Comparison of ENCODE assay signal across 8 cellular contexts in genomic region chr5:50665761-50666202, GRCh38. TPM values are rescaled to one million over a fixed set of nuclear protein-coding genes. Genes with fewer than 3 reads are reported as not detected.
A peak's percentile ranks its signal among the peaks of the same experiment; 100 is the strongest.
DNase-seq lines count a peak whose midpoint lies in the region; ATAC-seq and TF ChIP-seq lines count a peak whose summit lies in the region.
"Not testable (repeated sequence)": the region's sequence is repeated elsewhere in the genome, so short reads cannot be mapped to it uniquely, and the experiment has no call there.

No MANE protein-coding gene starts in this region.

- H3K4me1 ChIP-seq in GM23338 (ENCODE audit: insufficient read depth) (peaks cover 21% of the 10 kb centered on the region), OCI-LY1 (ENCODE audit: insufficient read depth, low read length, severe bottlenecking) (peaks cover 48% of the 10 kb centered on the region), mucosa of rectum (ENCODE audit: control insufficient read depth in 2 of 2, insufficient read depth in 2 of 2, low read length in 2 of 2) (peaks cover 2 to 11% of the 10 kb centered on the region in 2 donors)

- peak overlapping the region; percentile 95 for H3K27ac Mint-ChIP-seq in GM23338
- peak overlapping the region; percentile 95 for H3K27ac Mint-ChIP-seq in activated CD4-positive, alpha-beta memory T cell treated with anti-CD3 and anti-CD28 coated beads for 36 hours

- H3K4me2 ChIP-seq in GM23338 (peak overlapping the region; percentile 80), OCI-LY1 (ENCODE audit: low read length) (peak overlapping the region; percentile 96)

- H3K27me3 Mint-ChIP-seq in GM23338 (ENCODE audit: insufficient read depth, low read depth, poor library complexity) = peaks cover 20% of the 10 kb centered on the region
- not testable (repeated sequence) for H3K27me3 Mint-ChIP-seq in activated CD4-positive, alpha-beta memory T cell treated with anti-CD3 and anti-CD28 coated beads for 36 hours

- peaks cover 29% of the 10 kb centered on the region for H3K79me2 ChIP-seq in GM23338 (replicated peaks; ENCODE audit: insufficient read depth)
- H3K79me2 ChIP-seq in OCI-LY1 (ENCODE audit: insufficient read depth, low read length) = peaks cover 28% of the 10 kb centered on the region

- H3K9ac ChIP-seq in OCI-LY1 (ENCODE audit: low read length) = peak overlapping the region; percentile 88
- peak overlapping the region; percentile 63 to 91 for H3K9ac ChIP-seq in mucosa of rectum (ENCODE audit: low read depth in 1 of 2, low read length in 2 of 2)

- TF ChIP-seq CTCF in AG04449 (IDR thresholded peaks at IDR 0.05; ENCODE audit: insufficient read depth, low read length, missing control alignments); GM23338 (conservative IDR thresholded peaks at IDR 0.05; ENCODE audit: low read depth in 2 of 2); OCI-LY1 (IDR thresholded peaks at IDR 0.05; ENCODE audit: low read length); astrocyte of the cerebellum (IDR thresholded peaks at IDR 0.05; ENCODE audit: low read depth, low read length, missing control alignments); foreskin fibroblast (IDR thresholded peaks at IDR 0.05; ENCODE audit: low read depth, low read length): not testable (repeated sequence)

- H3K4me3 Mint-ChIP-seq in GM23338 = peak overlapping the region; percentile 90
- H3K4me3 Mint-ChIP-seq in activated CD4-positive, alpha-beta memory T cell treated with anti-CD3 and anti-CD28 coated beads for 36 hours = peak overlapping the region; percentile 84

- H3F3A ChIP-seq in GM23338 (replicated peaks; ENCODE audit: low read depth); OCI-LY1 (ENCODE audit: insufficient read depth, low read length): not testable (repeated sequence)

- H3K36me3 ChIP-seq in GM23338 (ENCODE audit: insufficient read depth); OCI-LY1 (ENCODE audit: insufficient read depth, low read length); mucosa of rectum (ENCODE audit: control insufficient read depth in 2 of 2, insufficient read depth in 2 of 2, low read length in 2 of 2): not testable (repeated sequence)

- not testable (repeated sequence) for ATAC-seq in GM23338

- not testable (repeated sequence) for H3K36me3 Mint-ChIP-seq in GM23338 (ENCODE audit: low read depth); activated CD4-positive, alpha-beta memory T cell treated with anti-CD3 and anti-CD28 coated beads for 36 hours

- H3K4me3 ChIP-seq in AG04449 (ENCODE audit: low read depth, low read length) (peak overlapping the region; percentile 86), GM23338 (peak overlapping the region; percentile 57), OCI-LY1 (ENCODE audit: low read depth, low read length, poor library complexity, severe bottlenecking) (peak overlapping the region; percentile 76), astrocyte of the cerebellum (ENCODE audit: low read depth, low read length) (peak overlapping the region; percentile 84), foreskin fibroblast (ENCODE audit: low read depth in 1 of 2, low read length in 2 of 2) (peak overlapping the region; percentile 50 to 91), mucosa of rectum (ENCODE audit: low read length in 2 of 2) (peak overlapping the region; percentile 87 to 93)

- intact Hi-C loops in activated CD4-positive, alpha-beta memory T cell treated with anti-CD3 and anti-CD28 coated beads for 36 hours (cut with micrococcal nuclease) = loop anchor here (1.0 to 2.0 kb wide), 3 partner anchors 45 to 225 kb away; partner anchors contain the start of gene EMB

- not testable (repeated sequence) for H3K9me2 ChIP-seq in GM23338 (ENCODE audit: insufficient read depth); OCI-LY1 (ENCODE audit: low read depth, low read length)

- 0 out of 2 replicates have a peak overlapping the region, but pooled peaks have one; percentile 60 for H3K27ac ChIP-seq in GM23338 (ENCODE audit: low read depth)
- peak overlapping the region; percentile 90 for H3K27ac ChIP-seq in OCI-LY1 (ENCODE audit: low read depth, low read length, poor library complexity, severe bottlenecking)
- H3K27ac ChIP-seq in mucosa of rectum (ENCODE audit: low read depth in 2 of 2, low read length in 2 of 2) = peak overlapping the region; percentile 89

- H3K9me3 ChIP-seq in OCI-LY1 (ENCODE audit: low read length); mucosa of rectum (ENCODE audit: control insufficient read depth in 2 of 2, low read length in 2 of 2): not testable (repeated sequence)

- CTCF ChIA-PET in AG04449 (lab: Yijun Ruan, JAX); activated CD4-positive, alpha-beta memory T cell treated with anti-CD3 and anti-CD28 coated beads for 36 hours (lab: Charles Lee): not testable (repeated sequence)

- not testable (repeated sequence) for H3K9me3 Mint-ChIP-seq in GM23338; activated CD4-positive, alpha-beta memory T cell treated with anti-CD3 and anti-CD28 coated beads for 36 hours

- H3K4me1 Mint-ChIP-seq in GM23338 = peaks cover 31% of the 10 kb centered on the region
- peaks cover 27% of the 10 kb centered on the region for H3K4me1 Mint-ChIP-seq in activated CD4-positive, alpha-beta memory T cell treated with anti-CD3 and anti-CD28 coated beads for 36 hours (ENCODE audit: low read depth)

- in situ Hi-C loops in astrocyte of the cerebellum (cut with HindIII; ENCODE audit: low sequenced_read_pairs) = not testable (repeated sequence)

- POLR2A ChIA-PET in AG04449 (lab: Yijun Ruan, JAX) = interaction anchor here (1.0 to 1.3 kb wide), 2 partner anchors 22 to 70 kb away, joined by 3 read pairs; no protein-coding TSS in a partner anchor
- POLR2A ChIA-PET in activated CD4-positive, alpha-beta memory T cell treated with anti-CD3 and anti-CD28 coated beads for 36 hours (lab: Charles Lee) = interaction anchor here (1.9 kb wide), 1 partner anchor 55 kb away, joined by 5 read pairs; no protein-coding TSS in a partner anchor

- H2AFZ ChIP-seq in GM23338; OCI-LY1 (ENCODE audit: low read length): not testable (repeated sequence)

- DNase-seq in AG04449 (ENCODE audit: low read depth, low spot score); astrocyte of the cerebellum (ENCODE audit: low read depth); foreskin fibroblast: not testable (repeated sequence)
- DNase-seq in GM23338 (ENCODE audit: low spot score) = peak; percentile 33
- DNase-seq in activated CD4-positive, alpha-beta memory T cell treated with anti-CD3 and anti-CD28 coated beads for 36 hours = peak; percentile 58
- DNase-seq in stimulated activated CD4-positive, alpha-beta T cell treated with anti-CD3 and anti-CD28 coated beads, Interleukin-2, amount 100 ng/mL, for 48 hours = peak; percentile 13 to 14

- peaks cover 11% of the 10 kb centered on the region; the same call in 1 of the 2 replicates for H3K27me3 ChIP-seq in GM23338 (ENCODE audit: insufficient read depth)
- H3K27me3 ChIP-seq in OCI-LY1 (ENCODE audit: insufficient read depth, low read length); mucosa of rectum (ENCODE audit: control insufficient read depth in 2 of 2, insufficient read depth in 2 of 2, low read length in 2 of 2): not testable (repeated sequence)

- H4K20me1 ChIP-seq in GM23338 (replicated peaks; ENCODE audit: insufficient read depth); OCI-LY1 (ENCODE audit: insufficient read depth, low read length): not testable (repeated sequence)

RNA-seq across cellular contexts. Expression of gene PARP8, which starts 0.7 kb away (rescaled TPM):
- 21.8 and 25.0 TPM in 2 replicates for total RNA-seq in GM23338 (2014; rRNA removed; shearing (Covaris generic))
- 12.6 and 13.0 TPM in 2 replicates for polyA plus RNA-seq in GM23338 (2016; fragmentation: Nextera tagmentation; extraction: Ambion mirVana)
- 10 to 100 TPM; 34.0 to 36.9 TPM for total RNA-seq in activated CD4-positive, alpha-beta memory T cell treated with anti-CD3 and anti-CD28 coated beads for 36 hours
